24 cellular contexts compared by ENCODE assay signal in genomic region chr1:175244206-175244605, GRCh38. TPM values are rescaled to one million over a fixed set of nuclear protein-coding genes. Genes with fewer than 3 reads are reported as not detected.
"Had no signal": no experiment of that assay in that cellular context is flagged by ENCODE, and none has a peak within 500 bp of the region (broad histone marks: within the 10 kb centered on the region; RNA-seq: fewer than 3 reads in every experiment).

No MANE protein-coding gene starts in this region.

- H3K36me3 Mint-ChIP-seq: mesothelial cell of epicardium had no signal

- H3K36me3 ChIP-seq: colonic mucosa, esophagus muscularis mucosa, gastroesophageal sphincter, heart left ventricle, left lung, lower lobe of right lung had no signal

- H3K9me3 ChIP-seq: colonic mucosa, mucosa of descending colon had no signal

- H3K4me3 Mint-ChIP-seq: dendritic cell treated with granulocyte-macrophage colony-stimulating factor and Interleukin-4, amounts not matched to agents 40 ng/mL and 50 ng/mL, for 4 days; effector memory CD8-positive, alpha-beta T cell; immature natural killer cell; mesothelial cell of epicardium; naive B cell had no signal

- H3K27me3 Mint-ChIP-seq: dendritic cell treated with granulocyte-macrophage colony-stimulating factor and Interleukin-4, amounts not matched to agents 40 ng/mL and 50 ng/mL, for 4 days; effector memory CD8-positive, alpha-beta T cell; naive B cell had no signal

- H3K27ac Mint-ChIP-seq: dendritic cell treated with granulocyte-macrophage colony-stimulating factor and Interleukin-4, amounts not matched to agents 40 ng/mL and 50 ng/mL, for 4 days; effector memory CD8-positive, alpha-beta T cell; immature natural killer cell; mesothelial cell of epicardium; naive B cell had no signal

- DNase-seq: colonic mucosa; cortex of kidney; effector CD8-positive, alpha-beta T cell; effector memory CD8-positive, alpha-beta T cell; foreskin keratinocyte; heart left ventricle; hypothalamus; immature natural killer cell; islet precursor cell; kidney; kidney glomerular epithelial cell; left cardiac atrium; left lung; left ventricle myocardium superior; lower lobe of right lung; mesenchymal stem cell; mucosa of descending colon; naive B cell had no signal

- H3K4me1 ChIP-seq: colonic mucosa, esophagus muscularis mucosa, gastroesophageal sphincter, heart left ventricle, left lung, lower lobe of right lung had no signal

- H3K4me1 Mint-ChIP-seq: immature natural killer cell, mesothelial cell of epicardium had no signal

- H3K4me3 ChIP-seq: colonic mucosa, esophagus muscularis mucosa, gastroesophageal sphincter, heart left ventricle, hepatocyte, left lung, lower lobe of right lung, mucosa of descending colon had no signal

- H3K27ac ChIP-seq: colonic mucosa, esophagus muscularis mucosa, foreskin keratinocyte, gastroesophageal sphincter, heart left ventricle, hepatocyte, left lung, lower lobe of right lung had no signal

- H3K27me3 ChIP-seq: colonic mucosa, esophagus muscularis mucosa, foreskin keratinocyte, gastroesophageal sphincter, heart left ventricle, hepatocyte, left lung had no signal

RNA-seq across cellular contexts. Expression of gene KIAA0040, which starts 51.6 kb away (rescaled TPM):
- total RNA-seq: myocyte had no signal
